29 cellular contexts compared by ENCODE assay signal in the genomic region with DNA sequence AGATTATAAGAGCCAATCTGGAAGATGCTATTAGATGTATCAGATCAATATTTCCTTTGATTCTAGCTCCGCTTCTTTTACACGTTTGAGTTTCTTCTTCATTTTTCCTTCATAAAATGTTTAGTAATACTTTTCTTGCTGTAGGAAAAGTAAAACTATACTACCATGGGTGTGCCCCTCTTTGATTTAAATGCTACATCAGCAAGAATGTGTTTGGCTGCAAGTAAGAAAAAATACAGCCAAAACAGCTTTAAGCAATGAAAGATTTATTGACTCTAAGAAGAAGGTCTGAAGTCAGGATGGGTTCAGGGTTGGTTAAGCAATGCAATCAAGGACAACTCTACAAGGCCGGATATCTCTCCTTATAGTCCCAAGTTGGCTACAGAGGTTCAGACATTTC.
"Had no signal": no experiment of that assay in that cellular context is flagged by ENCODE, and none has a peak within 500 bp of the region (broad histone marks: within the 10 kb centered on the region; RNA-seq: fewer than 3 reads in every experiment).

No MANE protein-coding gene starts in this region.

- H3K4me1 Mint-ChIP-seq: endodermal cell; immature natural killer cell; naive thymus-derived CD4-positive, alpha-beta T cell had no signal

- DNase-seq: colonic mucosa; cortex of kidney; effector CD8-positive, alpha-beta T cell; effector memory CD8-positive, alpha-beta T cell; endodermal cell; erythroblast; esophagus squamous epithelium; foreskin fibroblast; foreskin melanocyte; gastrocnemius medialis; glutamatergic neuron; head of caudate nucleus; heart right ventricle; hippocampal formation; immature natural killer cell; islet precursor cell; kidney; kidney glomerular epithelial cell; left colon; left lung; left ventricle myocardium superior; lower lobe of right lung; mesenchymal stem cell; midbrain; naive thymus-derived CD4-positive, alpha-beta T cell had no signal

- H3K27ac ChIP-seq: colonic mucosa, epithelial cell of prostate, esophagus squamous epithelium, gastrocnemius medialis, heart right ventricle, left lung, lower lobe of right lung had no signal

- H3K4me3 ChIP-seq: colonic mucosa, esophagus squamous epithelium, gastrocnemius medialis, heart right ventricle, left lung, lower lobe of right lung had no signal

- H3K9me3 Mint-ChIP-seq: effector memory CD8-positive, alpha-beta T cell; endodermal cell; immature natural killer cell had no signal

- H3K27ac Mint-ChIP-seq: dendritic cell treated with granulocyte-macrophage colony-stimulating factor and Interleukin-4, amounts not matched to agents 40 ng/mL and 50 ng/mL, for 4 days; effector memory CD8-positive, alpha-beta T cell; endodermal cell; immature natural killer cell; naive thymus-derived CD4-positive, alpha-beta T cell had no signal

- H3K9me3 ChIP-seq: colonic mucosa, esophagus squamous epithelium, gastrocnemius medialis, heart right ventricle, lower lobe of right lung had no signal

- H3K27me3 ChIP-seq: colonic mucosa, esophagus squamous epithelium, gastrocnemius medialis, heart right ventricle, left lung had no signal

- H3K36me3 Mint-ChIP-seq: immature natural killer cell; naive thymus-derived CD4-positive, alpha-beta T cell had no signal

- ATAC-seq: effector memory CD8-positive, alpha-beta T cell; esophagus mucosa; gastrocnemius medialis; heart right ventricle; left colon; left lung; left ventricle myocardium superior; lower lobe of right lung; naive thymus-derived CD4-positive, alpha-beta T cell had no signal

- H3K4me1 ChIP-seq: colonic mucosa, esophagus squamous epithelium, gastrocnemius medialis, heart right ventricle, left lung, lower lobe of right lung had no signal

- H3K36me3 ChIP-seq: colonic mucosa, esophagus squamous epithelium, gastrocnemius medialis, heart right ventricle, left lung, lower lobe of right lung had no signal

- H3K27me3 Mint-ChIP-seq: dendritic cell treated with granulocyte-macrophage colony-stimulating factor and Interleukin-4, amounts not matched to agents 40 ng/mL and 50 ng/mL, for 4 days had no signal

- FAIRE-seq: endometrium, kidney had no signal

- H3K4me3 Mint-ChIP-seq: dendritic cell treated with granulocyte-macrophage colony-stimulating factor and Interleukin-4, amounts not matched to agents 40 ng/mL and 50 ng/mL, for 4 days; effector memory CD8-positive, alpha-beta T cell; endodermal cell; immature natural killer cell; naive thymus-derived CD4-positive, alpha-beta T cell had no signal
